Comparison of ENCODE assay signal across 14 cellular contexts in genomic region chr16:4661661-4662060, GRCh38. TPM values are rescaled to one million over a fixed set of nuclear protein-coding genes. Genes with fewer than 3 reads are reported as not detected.
DNase-seq lines count a peak whose midpoint lies in the region; ATAC-seq and FAIRE-seq lines count a peak whose summit lies in the region.
"Had no signal": no experiment of that assay in that cellular context is flagged by ENCODE, and none has a peak within 500 bp of the region (broad histone marks: within the 10 kb centered on the region; RNA-seq: fewer than 3 reads in every experiment).

No MANE protein-coding gene starts in this region.

- no peak for ATAC-seq in activated CD8-positive, alpha-beta memory T cell treated with anti-CD3 and anti-CD28 coated beads, Interleukin-2, amount 10 ng/mL, durations not matched to agents 7 days and 5 days
- no peak for ATAC-seq in HG03432 (IDR thresholded peaks at IDR 0.05; ENCODE audit: unreplicated experiment)
- ATAC-seq: K562 had no signal

- H3K27me3 Mint-ChIP-seq in activated CD8-positive, alpha-beta memory T cell treated with anti-CD3 and anti-CD28 coated beads, Interleukin-2, amount 10 ng/mL, durations not matched to agents 7 days and 5 days = no peaks in the 10 kb centered on the region
- H3K27me3 Mint-ChIP-seq: activated CD4-positive, alpha-beta memory T cell treated with anti-CD3 and anti-CD28 coated beads, Interleukin-2, amount 10 ng/mL, durations not matched to agents 7 days and 5 days had no signal

- DNase-seq in activated CD8-positive, alpha-beta memory T cell treated with anti-CD3 and anti-CD28 coated beads, Interleukin-2, amount 10 ng/mL, durations not matched to agents 7 days and 5 days = no peak
- no peak for DNase-seq in activated CD8-positive, alpha-beta memory T cell treated with anti-CD3 and anti-CD28 coated beads, Interleukin-2, amount 50 U/mL, for 4 hours
- DNase-seq in NCI-H345 treated with DMSO at 0.1 percent for 48 hours (lab: John Stamatoyannopoulos, UW; ENCODE audit: unreplicated experiment) = peak; percentile 84
- peak; percentile 27 for DNase-seq in dermis blood vessel endothelial cell
- peak in 28 of 49 donors; percentile 8 to 81 (median 44) for DNase-seq in substantia nigra (lab: John Stamatoyannopoulos, UW)
- DNase-seq in putamen (ENCODE audit: low spot score) = no peak
- DNase-seq in urothelium cell line (ENCODE audit: low spot score) = no peak
- DNase-seq: activated CD4-positive, alpha-beta memory T cell treated with anti-CD3 and anti-CD28 coated beads, Interleukin-2, amount 10 ng/mL, durations not matched to agents 7 days and 5 days; amniotic stem cell; NCI-H526 had no signal

- H3K27ac ChIP-seq in substantia nigra (ENCODE audit: low read depth, low read length, poor library complexity, severe bottlenecking) = no peak overlapping the region

- H3K27ac Mint-ChIP-seq in activated CD8-positive, alpha-beta memory T cell treated with anti-CD3 and anti-CD28 coated beads, Interleukin-2, amount 10 ng/mL, durations not matched to agents 7 days and 5 days = peak overlapping the region; percentile 32

- CTCF ChIA-PET in activated CD8-positive, alpha-beta memory T cell treated with anti-CD3 and anti-CD28 coated beads, Interleukin-2, amount 10 ng/mL, durations not matched to agents 7 days and 5 days (lab: Charles Lee) = interaction anchor here (1.4 to 2.4 kb wide), 2 partner anchors 12 to 73 kb away, joined by 3 to 10 read pairs; partner anchors contain the start of gene DNAAF8

- H3K36me3 Mint-ChIP-seq in activated CD8-positive, alpha-beta memory T cell treated with anti-CD3 and anti-CD28 coated beads, Interleukin-2, amount 10 ng/mL, durations not matched to agents 7 days and 5 days = peaks cover 9% of the 10 kb centered on the region

- H3K4me1 Mint-ChIP-seq in activated CD8-positive, alpha-beta memory T cell treated with anti-CD3 and anti-CD28 coated beads, Interleukin-2, amount 10 ng/mL, durations not matched to agents 7 days and 5 days = peaks cover 55% of the 10 kb centered on the region

- no peaks in the 10 kb centered on the region for H3K9me3 Mint-ChIP-seq in activated CD8-positive, alpha-beta memory T cell treated with anti-CD3 and anti-CD28 coated beads, Interleukin-2, amount 10 ng/mL, durations not matched to agents 7 days and 5 days (ENCODE audit: low read depth)
- H3K9me3 Mint-ChIP-seq: activated CD4-positive, alpha-beta memory T cell treated with anti-CD3 and anti-CD28 coated beads, Interleukin-2, amount 10 ng/mL, durations not matched to agents 7 days and 5 days; nephron had no signal

- H3K4me3 Mint-ChIP-seq in activated CD8-positive, alpha-beta memory T cell treated with anti-CD3 and anti-CD28 coated beads, Interleukin-2, amount 10 ng/mL, durations not matched to agents 7 days and 5 days = no peak overlapping the region
- H3K4me3 Mint-ChIP-seq: activated CD4-positive, alpha-beta memory T cell treated with anti-CD3 and anti-CD28 coated beads, Interleukin-2, amount 10 ng/mL, durations not matched to agents 7 days and 5 days; nephron had no signal

- FAIRE-seq in urothelium cell line (lab: Jason Lieb, UNC) = no peak
- FAIRE-seq: H54, K562 had no signal

RNA-seq across cellular contexts. Expression of gene NUDT16L1, which starts 31.7 kb away (rescaled TPM):
- 10 to 100 TPM; 31.6 to 35.6 TPM for total RNA-seq in activated CD8-positive, alpha-beta memory T cell treated with anti-CD3 and anti-CD28 coated beads, Interleukin-2, amount 10 ng/mL, durations not matched to agents 7 days and 5 days
- total RNA-seq in dermis blood vessel endothelial cell = 34.4 and 39.0 TPM in 2 replicates

RNA-seq across cellular contexts. Expression of gene MGRN1, which starts 37.0 kb away (rescaled TPM):
- 10 to 100 TPM; 76.9 to 92.1 TPM for total RNA-seq in activated CD8-positive, alpha-beta memory T cell treated with anti-CD3 and anti-CD28 coated beads, Interleukin-2, amount 10 ng/mL, durations not matched to agents 7 days and 5 days
- total RNA-seq in dermis blood vessel endothelial cell = 29.3 and 46.0 TPM in 2 replicates

RNA-seq across cellular contexts. Expression of gene UBALD1, which starts 47.0 kb away (rescaled TPM):
- total RNA-seq in activated CD8-positive, alpha-beta memory T cell treated with anti-CD3 and anti-CD28 coated beads, Interleukin-2, amount 10 ng/mL, durations not matched to agents 7 days and 5 days = 10 to 100 TPM; 20.2 to 27.7 TPM
- total RNA-seq in dermis blood vessel endothelial cell = 5.9 and 13.4 TPM in 2 replicates

Comparison
In these comparisons a context has a peak if more than half of its experiments do, and no peak if none do; other contexts are left out.
1. DNase-seq: peak in NCI-H345 treated with DMSO at 0.1 percent for 48 hours (single experiment), dermis blood vessel endothelial cell (single experiment) and substantia nigra (28 of 49); none in activated CD8-positive, alpha-beta memory T cell treated with anti-CD3 and anti-CD28 coated beads, Interleukin-2, amount 10 ng/mL, durations not matched to agents 7 days and 5 days (single experiment), activated CD8-positive, alpha-beta memory T cell treated with anti-CD3 and anti-CD28 coated beads, Interleukin-2, amount 50 U/mL, for 4 hours (single experiment), putamen (single experiment) and urothelium cell line (single experiment).